20 cellular contexts compared by ENCODE assay signal in genomic region chr2:68152651-68153347, GRCh38. TPM values are rescaled to one million over a fixed set of nuclear protein-coding genes. Genes with fewer than 3 reads are reported as not detected.
DNase-seq lines count a peak whose midpoint lies in the region; ATAC-seq and TF ChIP-seq lines count a peak whose summit lies in the region.
"Had no signal": no experiment of that assay in that cellular context is flagged by ENCODE, and none has a peak within 500 bp of the region (broad histone marks: within the 10 kb centered on the region; RNA-seq: fewer than 3 reads in every experiment).

No MANE protein-coding gene starts in this region.

- TF ChIP-seq CTCF in DOHH2 (IDR thresholded peaks at IDR 0.05; ENCODE audit: low read depth, low read length, poor library complexity, severe bottlenecking), result no peak
- TF ChIP-seq CTCF in nephron (IDR thresholded peaks at IDR 0.05; ENCODE audit: unreplicated experiment in 3 of 3), result no peak

- peak overlapping the region; percentile 38 for H3K4me3 Mint-ChIP-seq in activated naive CD4-positive, alpha-beta T cell treated with anti-CD3 and anti-CD28 coated beads for 36 hours
- peak overlapping the region; percentile 9 for H3K4me3 Mint-ChIP-seq in activated T-helper 17 cell treated with anti-CD3 and anti-CD28 coated beads, Interleukin-2, amount 50 U/mL, for 72 hours
- peak overlapping the region in 2 of 3 experiments; percentile 23 to 34 for H3K4me3 Mint-ChIP-seq in nephron
- H3K4me3 Mint-ChIP-seq: nephron progenitor cell had no signal

- 0 out of 2 replicates have a peak overlapping the region, but pooled peaks have one; percentile 4 for H3K4me2 ChIP-seq in DOHH2 (ENCODE audit: low read length)

- no peaks in the 10 kb centered on the region for H3F3A ChIP-seq in DOHH2 (ENCODE audit: control insufficient read depth, insufficient read depth)

- no peaks in the 10 kb centered on the region for H3K9me3 Mint-ChIP-seq in activated naive CD4-positive, alpha-beta T cell treated with anti-CD3 and anti-CD28 coated beads for 36 hours
- no peaks in the 10 kb centered on the region for H3K9me3 Mint-ChIP-seq in activated T-helper 17 cell treated with anti-CD3 and anti-CD28 coated beads, Interleukin-2, amount 50 U/mL, for 72 hours
- H3K9me3 Mint-ChIP-seq in nephron, result no peaks in the 10 kb centered on the region
- H3K9me3 Mint-ChIP-seq: nephron progenitor cell had no signal

- intact Hi-C loops in activated naive CD4-positive, alpha-beta T cell treated with anti-CD3 and anti-CD28 coated beads for 36 hours (cut with micrococcal nuclease), result loop anchor here (1.0 kb wide), 1 partner anchor 99 kb away; no protein-coding TSS in a partner anchor

- H3K27ac Mint-ChIP-seq in activated naive CD4-positive, alpha-beta T cell treated with anti-CD3 and anti-CD28 coated beads for 36 hours, result peak overlapping the region; percentile 86
- peak overlapping the region; percentile 43 for H3K27ac Mint-ChIP-seq in activated T-helper 17 cell treated with anti-CD3 and anti-CD28 coated beads, Interleukin-2, amount 50 U/mL, for 72 hours
- peak overlapping the region; percentile 59 to 86 (median 80) for H3K27ac Mint-ChIP-seq in nephron
- H3K27ac Mint-ChIP-seq: nephron progenitor cell had no signal

- H3K4me3 ChIP-seq in DOHH2 (ENCODE audit: low read length) (no peak overlapping the region), H7 (ENCODE audit: insufficient read depth, low read depth, low read length) (no peak overlapping the region)
- H3K4me3 ChIP-seq: ascending aorta, tibial nerve had no signal

- H3K4me1 ChIP-seq in DOHH2 (ENCODE audit: control insufficient read depth, low read length), result peaks cover 34% of the 10 kb centered on the region

- DNase-seq in activated naive CD4-positive, alpha-beta T cell treated with anti-CD3 and anti-CD28 coated beads for 36 hours, result no peak
- DNase-seq in activated naive CD4-positive, alpha-beta T cell treated with Interleukin-2 at 50 U/mL for 16 hours, result no peak
- DNase-seq in H7 (no peak), DMS114 treated with DMSO at 0.1 percent for 48 hours (lab: John Stamatoyannopoulos, UW; ENCODE audit: unreplicated experiment) (no peak)
- DNase-seq: activated effector memory CD4-positive, alpha-beta T cell treated with anti-CD3 and anti-CD28 coated beads, Interleukin-2, amount 50 U/mL, for 16 hours; DMS79; effector memory CD4-positive, alpha-beta T cell; IMR-90; MM.1S; NCI-H69; nephron progenitor cell; stimulated activated CD4-positive, alpha-beta T cell treated with anti-CD3 and anti-CD28 coated beads, Interleukin-2, amount 100 ng/mL, for 24 hours; stimulated activated naive CD4-positive, alpha-beta T cell treated with Interleukin-2 at 50 U/mL for 16 hours had no signal

- H3K36me3 ChIP-seq in DOHH2 (ENCODE audit: control insufficient read depth, low read length), result peaks cover 6% of the 10 kb centered on the region
- H3K36me3 ChIP-seq in H7 (replicated peaks; ENCODE audit: control insufficient read depth, insufficient read depth, low read length), result no peaks in the 10 kb centered on the region
- H3K36me3 ChIP-seq: ascending aorta, tibial nerve had no signal

- H3K9me2 ChIP-seq in DOHH2 (replicated peaks; ENCODE audit: control insufficient read depth, low read length), result no peaks in the 10 kb centered on the region

- no peaks in the 10 kb centered on the region for H3K27me3 Mint-ChIP-seq in activated naive CD4-positive, alpha-beta T cell treated with anti-CD3 and anti-CD28 coated beads for 36 hours (ENCODE audit: low read depth)
- no peaks in the 10 kb centered on the region for H3K27me3 Mint-ChIP-seq in activated T-helper 17 cell treated with anti-CD3 and anti-CD28 coated beads, Interleukin-2, amount 50 U/mL, for 72 hours
- H3K27me3 Mint-ChIP-seq in nephron (ENCODE audit: low read depth), result no peaks in the 10 kb centered on the region

- H4K20me1 ChIP-seq in DOHH2 (ENCODE audit: control insufficient read depth, insufficient read depth, low read depth, low read length), result no peaks in the 10 kb centered on the region

- H3K27ac ChIP-seq in DOHH2 (ENCODE audit: low read depth, low read length), result no peak overlapping the region
- H3K27ac ChIP-seq: ascending aorta had no signal

- H3K9me3 ChIP-seq in DOHH2 (ENCODE audit: control insufficient read depth, insufficient read depth, low read length), result no peaks in the 10 kb centered on the region
- H3K9me3 ChIP-seq: ascending aorta, tibial nerve had no signal

- H3K79me2 ChIP-seq in DOHH2 (ENCODE audit: control insufficient read depth, low read length), result peaks cover 51% of the 10 kb centered on the region

- H3K36me3 Mint-ChIP-seq in activated naive CD4-positive, alpha-beta T cell treated with anti-CD3 and anti-CD28 coated beads for 36 hours (ENCODE audit: low read depth), result peaks cover 4% of the 10 kb centered on the region
- H3K36me3 Mint-ChIP-seq in activated T-helper 17 cell treated with anti-CD3 and anti-CD28 coated beads, Interleukin-2, amount 50 U/mL, for 72 hours (ENCODE audit: low read depth), result peaks cover 6% of the 10 kb centered on the region
- H3K36me3 Mint-ChIP-seq in nephron (ENCODE audit: low read depth), result no peaks in the 10 kb centered on the region

- no peaks in the 10 kb centered on the region for H3K27me3 ChIP-seq in DOHH2 (ENCODE audit: control insufficient read depth, low read length)
- H3K27me3 ChIP-seq in H7 (ENCODE audit: control insufficient read depth, insufficient read depth, low read length), result no peaks in the 10 kb centered on the region
- H3K27me3 ChIP-seq: ascending aorta, tibial nerve had no signal

- H3K4me1 Mint-ChIP-seq in activated naive CD4-positive, alpha-beta T cell treated with anti-CD3 and anti-CD28 coated beads for 36 hours (ENCODE audit: low read depth), result peaks cover 45% of the 10 kb centered on the region
- H3K4me1 Mint-ChIP-seq in activated T-helper 17 cell treated with anti-CD3 and anti-CD28 coated beads, Interleukin-2, amount 50 U/mL, for 72 hours, result peaks cover 9% of the 10 kb centered on the region
- peaks cover 17% of the 10 kb centered on the region for H3K4me1 Mint-ChIP-seq in nephron

- no peak for ATAC-seq in activated T-helper 17 cell treated with anti-CD3 and anti-CD28 coated beads, Interleukin-2, amount 50 U/mL, for 72 hours (replicated peaks)
- ATAC-seq in HG03439 (IDR thresholded peaks at IDR 0.05; ENCODE audit: unreplicated experiment), result no peak
- ATAC-seq: esophagus mucosa had no signal

- CTCF ChIA-PET in activated naive CD4-positive, alpha-beta T cell treated with anti-CD3 and anti-CD28 coated beads for 36 hours (lab: Charles Lee), result interaction anchor here (0.7 to 1.5 kb wide), 6 partner anchors 30 to 565 kb away, joined by 3 to 7 read pairs (median 4); partner anchors contain the start of gene C1D

RNA-seq across cellular contexts. Expression of gene PNO1, which starts 4.9 kb away (rescaled TPM):
- 10 to 100 TPM; 14.5 to 14.6 TPM for total RNA-seq in activated naive CD4-positive, alpha-beta T cell treated with anti-CD3 and anti-CD28 coated beads for 36 hours
- total RNA-seq in activated T-helper 17 cell treated with anti-CD3 and anti-CD28 coated beads, Interleukin-2, amount 50 U/mL, for 72 hours, result 10 to 100 TPM; 10.1 to 27.7 TPM
- 24.5 and 27.6 TPM in 2 replicates for total RNA-seq in H7 (2014; rRNA removed; shearing (Covaris generic))
